In the genomic region with DNA sequence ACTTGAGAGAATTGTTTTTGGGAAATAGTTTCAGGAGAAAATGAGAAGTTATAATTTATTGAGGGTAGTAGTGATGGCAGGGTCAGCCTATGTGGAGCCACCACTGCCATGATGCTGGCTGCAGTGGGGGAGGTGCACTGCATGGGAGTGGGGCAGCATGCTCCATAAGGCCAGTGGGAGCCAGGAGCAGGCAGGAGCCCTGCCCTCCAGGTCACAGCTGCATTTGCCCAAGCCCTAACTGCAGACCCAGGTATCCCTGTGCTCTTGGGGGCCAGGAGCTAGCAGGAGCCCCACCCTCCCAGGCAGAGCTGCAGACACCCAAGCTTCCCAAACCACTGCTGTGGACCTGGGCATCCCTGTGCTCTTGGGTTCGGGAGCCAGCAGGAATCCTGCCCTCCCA, we compare ENCODE assay signal across 32 cellular contexts.
A peak's percentile ranks its signal among the peaks of the same experiment; 100 is the strongest.
DNase-seq lines count a peak whose midpoint lies in the region; ATAC-seq, FAIRE-seq and TF ChIP-seq lines count a peak whose summit lies in the region.
"Had no signal": no experiment of that assay in that cellular context is flagged by ENCODE, and none has a peak within 500 bp of the region (broad histone marks: within the 10 kb centered on the region; RNA-seq: fewer than 3 reads in every experiment).

No MANE protein-coding gene starts in this region.

- TF ChIP-seq CTCF in kidney (IDR thresholded peaks at IDR 0.05; ENCODE audit: borderline replicate concordance, extremely low read depth, insufficient read depth) (no peak), upper lobe of right lung (IDR thresholded peaks at IDR 0.05) (no peak), OCI-LY7 (conservative IDR thresholded peaks at IDR 0.05; ENCODE audit: low read length) (no peak), WTC11 (IDR thresholded peaks at IDR 0.05) (no peak)

- POLR2A ChIA-PET in OCI-LY7 (lab: Charles Lee) (interaction anchor here (0.6 kb wide), 1 partner anchor 425 kb away, joined by 3 read pairs; no protein-coding TSS in a partner anchor), WTC11 (lab: Charles Lee) (no interaction called here)

- H3K27ac Mint-ChIP-seq in WTC11 = no peak overlapping the region
- H3K27ac Mint-ChIP-seq: B cell; CD14-positive monocyte; CD4-positive, alpha-beta memory T cell; CD4-positive, alpha-beta T cell; CD8-positive, alpha-beta memory T cell; CD8-positive, alpha-beta T cell had no signal

- no peaks in the 10 kb centered on the region for H4K20me1 ChIP-seq in OCI-LY7 (ENCODE audit: insufficient read depth, low read length)
- H4K20me1 ChIP-seq: BLaER1; BLaER1 treated with 17β-estradiol and CSF1 and Interleukin-3, amounts not matched to agents 10 nM and 100 nM had no signal

- no peak for FAIRE-seq in kidney (lab: Jason Lieb, UNC)
- FAIRE-seq: A204.1, A549, D721Med had no signal

- CTCF ChIA-PET in OCI-LY7 (lab: Charles Lee; ENCODE audit: unreplicated experiment) (no interaction called here), WTC11 (lab: Charles Lee) (no interaction called here)

- no TSS peak for BruUV-seq in OCI-LY7 (replicated peaks; lab: Mats Ljungman, UMichigan)

- H3K27me3 ChIP-seq in upper lobe of right lung = no peaks in the 10 kb centered on the region
- H3K27me3 ChIP-seq: BE2C; BLaER1; BLaER1 treated with 17β-estradiol and CSF1 and Interleukin-3, amounts not matched to agents 10 nM and 100 nM had no signal

- 0 out of 2 replicates have a peak, but pooled peaks cover 4% of the 10 kb centered on the region for H3K4me1 Mint-ChIP-seq in WTC11
- H3K4me1 Mint-ChIP-seq: B cell; CD14-positive monocyte; CD4-positive, CD25-positive, alpha-beta regulatory T cell; CD8-positive, alpha-beta memory T cell had no signal

- no peak overlapping the region for H2AFZ ChIP-seq in OCI-LY7 (ENCODE audit: low read length)

- no peaks in the 10 kb centered on the region for H3K79me2 ChIP-seq in OCI-LY7 (ENCODE audit: insufficient read depth, low read depth, low read length)

- peaks cover 51% of the 10 kb centered on the region for H3K9me3 Mint-ChIP-seq in WTC11
- H3K9me3 Mint-ChIP-seq: CD8-positive, alpha-beta T cell had no signal

- no peaks in the 10 kb centered on the region for H3K27me3 Mint-ChIP-seq in WTC11 (ENCODE audit: low read depth)
- H3K27me3 Mint-ChIP-seq: B cell; CD4-positive, alpha-beta memory T cell; CD4-positive, alpha-beta T cell; CD4-positive, CD25-positive, alpha-beta regulatory T cell; CD8-positive, alpha-beta memory T cell had no signal

- no peak overlapping the region for H3K9ac ChIP-seq in kidney (ENCODE audit: low read length in 2 of 2)
- H3K9ac ChIP-seq: BLaER1; BLaER1 treated with 17β-estradiol and CSF1 and Interleukin-3, amounts not matched to agents 10 nM and 100 nM had no signal

- H3K4me3 ChIP-seq in kidney (ENCODE audit: low read length in 2 of 2) = no peak overlapping the region
- H3K4me3 ChIP-seq in upper lobe of right lung = no peak overlapping the region
- no peak overlapping the region for H3K4me3 ChIP-seq in OCI-LY7 (ENCODE audit: low read depth, low read length, poor library complexity, severe bottlenecking)
- H3K4me3 ChIP-seq: A549; BLaER1; BLaER1 treated with 17β-estradiol and CSF1 and Interleukin-3, amounts not matched to agents 10 nM and 100 nM had no signal

- ATAC-seq in upper lobe of right lung (peak; percentile 34), WTC11 (no peak)
- ATAC-seq: A549; CD8-positive, alpha-beta T cell had no signal

- intact Hi-C loops in kidney (cut with DNase I) = no loop called here
- intact Hi-C loops in upper lobe of right lung (cut with DNase I) = no loop called here
- intact Hi-C loops in OCI-LY7 (cut with micrococcal nuclease; ENCODE audit: unreplicated experiment) = no loop called here

- peaks cover 47% of the 10 kb centered on the region for H3K36me3 Mint-ChIP-seq in WTC11
- H3K36me3 Mint-ChIP-seq: CD14-positive monocyte; CD4-positive, alpha-beta memory T cell; CD4-positive, CD25-positive, alpha-beta regulatory T cell; CD8-positive, alpha-beta memory T cell; CD8-positive, alpha-beta T cell had no signal

- no peak overlapping the region for H3K4me3 Mint-ChIP-seq in WTC11
- H3K4me3 Mint-ChIP-seq: B cell; CD14-positive monocyte; CD4-positive, alpha-beta memory T cell; CD4-positive, alpha-beta T cell; CD8-positive, alpha-beta memory T cell; CD8-positive, alpha-beta T cell had no signal

- H3K36me3 ChIP-seq in kidney (ENCODE audit: control insufficient read depth in 1 of 2, insufficient read depth in 2 of 2, low read length in 2 of 2) (no peaks in the 10 kb centered on the region), upper lobe of right lung (no peaks in the 10 kb centered on the region), OCI-LY7 (ENCODE audit: insufficient read depth, low read length) (no peaks in the 10 kb centered on the region)
- H3K36me3 ChIP-seq: BE2C; BLaER1; BLaER1 treated with 17β-estradiol and CSF1 and Interleukin-3, amounts not matched to agents 10 nM and 100 nM had no signal

- H3K4me2 ChIP-seq in OCI-LY7 (ENCODE audit: low read length) = no peak overlapping the region
- H3K4me2 ChIP-seq: A549; BLaER1; BLaER1 treated with 17β-estradiol and CSF1 and Interleukin-3, amounts not matched to agents 10 nM and 100 nM had no signal

- H3K27ac ChIP-seq in kidney (ENCODE audit: low read depth in 2 of 2, low read length in 2 of 2) (no peak overlapping the region), upper lobe of right lung (no peak overlapping the region), OCI-LY7 (ENCODE audit: low read depth, low read length, poor library complexity, severe bottlenecking) (no peak overlapping the region)
- H3K27ac ChIP-seq: 22Rv1; A549; BLaER1; BLaER1 treated with 17β-estradiol and CSF1 and Interleukin-3, amounts not matched to agents 10 nM and 100 nM; C4-2B had no signal

- H3K9me3 ChIP-seq in kidney (ENCODE audit: control insufficient read depth in 1 of 2, low read length in 2 of 2) = peaks cover 0 to 2% of the 10 kb centered on the region in 2 donors
- H3K9me3 ChIP-seq in upper lobe of right lung = no peaks in the 10 kb centered on the region
- H3K9me3 ChIP-seq in OCI-LY7 (ENCODE audit: low read length) = no peaks in the 10 kb centered on the region
- H3K9me3 ChIP-seq: A549, BE2C had no signal

- H3K4me1 ChIP-seq in kidney (ENCODE audit: control insufficient read depth in 1 of 2, insufficient read depth in 1 of 2, low read depth in 1 of 2, low read length in 2 of 2) = no peaks in the 10 kb centered on the region
- H3K4me1 ChIP-seq in upper lobe of right lung = no peaks in the 10 kb centered on the region
- H3K4me1 ChIP-seq in OCI-LY7 (ENCODE audit: insufficient read depth, low read length, poor library complexity, severe bottlenecking) = no peaks in the 10 kb centered on the region
- H3K4me1 ChIP-seq: A549; BE2C; BLaER1; BLaER1 treated with 17β-estradiol and CSF1 and Interleukin-3, amounts not matched to agents 10 nM and 100 nM; Caco-2 had no signal

- H3K9me2 ChIP-seq in OCI-LY7 (ENCODE audit: insufficient read depth, low read length) = no peaks in the 10 kb centered on the region

- DNase-seq in kidney = peak; percentile 30
- no peak for DNase-seq in upper lobe of right lung
- no peak for DNase-seq in OCI-LY7 (ENCODE audit: low spot score)
- no peak for DNase-seq in WTC11 (ENCODE audit: low spot score)
- DNase-seq: 8988T; ACHN; AML-193; BE2C; C1 segment of cervical spinal cord; Caco-2; Calu3; CD4-positive, alpha-beta memory T cell; CD4-positive, alpha-beta T cell; CD4-positive, CD25-positive, alpha-beta regulatory T cell; CD8-positive, alpha-beta memory T cell; CD8-positive, alpha-beta T cell; COR-L47; DMS 273 treated with DMSO at 0.1 percent for 48 hours; DMS153; DMS79; DMS79 treated with DMSO at 0.1 percent for 48 hours; DND-41; EL had no signal

TF ChIP-seq in WTC11, 78 proteins besides CTCF, POLR2A, EP300 and RAD21 (continues in another document):
- no peak for TF ChIP-seq SP1 (CRISPR knock-in tag; conservative IDR thresholded peaks at IDR 0.05)
- TF ChIP-seq TCF7 (CRISPR knock-in tag; IDR thresholded peaks at IDR 0.05; ENCODE audit: low read depth) = no peak
- TF ChIP-seq, protein P1, sequence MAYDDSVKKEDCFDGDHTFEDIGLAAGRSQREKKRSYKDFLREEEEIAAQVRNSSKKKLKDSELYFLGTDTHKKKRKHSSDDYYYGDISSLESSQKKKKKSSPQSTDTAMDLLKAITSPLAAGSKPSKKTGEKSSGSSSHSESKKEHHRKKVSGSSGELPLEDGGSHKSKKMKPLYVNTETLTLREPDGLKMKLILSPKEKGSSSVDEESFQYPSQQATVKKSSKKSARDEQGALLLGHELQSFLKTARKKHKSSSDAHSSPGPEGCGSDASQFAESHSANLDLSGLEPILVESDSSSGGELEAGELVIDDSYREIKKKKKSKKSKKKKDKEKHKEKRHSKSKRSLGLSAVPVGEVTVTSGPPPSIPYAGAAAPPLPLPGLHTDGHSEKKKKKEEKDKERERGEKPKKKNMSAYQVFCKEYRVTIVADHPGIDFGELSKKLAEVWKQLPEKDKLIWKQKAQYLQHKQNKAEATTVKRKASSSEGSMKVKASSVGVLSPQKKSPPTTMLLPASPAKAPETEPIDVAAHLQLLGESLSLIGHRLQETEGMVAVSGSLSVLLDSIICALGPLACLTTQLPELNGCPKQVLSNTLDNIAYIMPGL (CRISPR knock-in tag; IDR thresholded peaks at IDR 0.05) = no peak
- no peak for TF ChIP-seq ZNF219 (CRISPR knock-in tag; IDR thresholded peaks at IDR 0.05; ENCODE audit: borderline replicate concordance)
- no peak for TF ChIP-seq ATF1 (CRISPR knock-in tag; IDR thresholded peaks at IDR 0.05)
- TF ChIP-seq ZNF396 (CRISPR knock-in tag; IDR thresholded peaks at IDR 0.05; ENCODE audit: borderline replicate concordance) = no peak
- TF ChIP-seq, protein P2, sequence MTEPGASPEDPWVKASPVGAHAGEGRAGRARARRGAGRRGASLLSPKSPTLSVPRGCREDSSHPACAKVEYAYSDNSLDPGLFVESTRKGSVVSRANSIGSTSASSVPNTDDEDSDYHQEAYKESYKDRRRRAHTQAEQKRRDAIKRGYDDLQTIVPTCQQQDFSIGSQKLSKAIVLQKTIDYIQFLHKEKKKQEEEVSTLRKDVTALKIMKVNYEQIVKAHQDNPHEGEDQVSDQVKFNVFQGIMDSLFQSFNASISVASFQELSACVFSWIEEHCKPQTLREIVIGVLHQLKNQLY (CRISPR knock-in tag; IDR thresholded peaks at IDR 0.05) = no peak
- TF ChIP-seq RELA (CRISPR knock-in tag; IDR thresholded peaks at IDR 0.05; ENCODE audit: borderline replicate concordance) = no peak
- TF ChIP-seq, protein P3, sequence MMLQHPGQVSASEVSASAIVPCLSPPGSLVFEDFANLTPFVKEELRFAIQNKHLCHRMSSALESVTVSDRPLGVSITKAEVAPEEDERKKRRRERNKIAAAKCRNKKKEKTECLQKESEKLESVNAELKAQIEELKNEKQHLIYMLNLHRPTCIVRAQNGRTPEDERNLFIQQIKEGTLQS (CRISPR knock-in tag; conservative IDR thresholded peaks at IDR 0.05) = no peak
- TF ChIP-seq ZNF263 (CRISPR knock-in tag; IDR thresholded peaks at IDR 0.05; ENCODE audit: low read depth) = no peak
- TF ChIP-seq, protein P4, sequence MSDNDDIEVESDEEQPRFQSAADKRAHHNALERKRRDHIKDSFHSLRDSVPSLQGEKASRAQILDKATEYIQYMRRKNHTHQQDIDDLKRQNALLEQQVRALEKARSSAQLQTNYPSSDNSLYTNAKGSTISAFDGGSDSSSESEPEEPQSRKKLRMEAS (CRISPR knock-in tag; IDR thresholded peaks at IDR 0.05) = no peak
- no peak for TF ChIP-seq NR2C2 (CRISPR knock-in tag; IDR thresholded peaks at IDR 0.05)
